ENCODE assay signal across 17 cellular contexts in genomic region chr1:7508052-7508745, GRCh38.
"Had no signal": no experiment of that assay in that cellular context is flagged by ENCODE, and none has a peak within 500 bp of the region (broad histone marks: within the 10 kb centered on the region; RNA-seq: fewer than 3 reads in every experiment).

No MANE protein-coding gene starts in this region.

- H3K9me3 ChIP-seq: right atrium auricular region, tibial nerve, uterus had no signal

- DNase-seq: activated CD4-positive, alpha-beta T cell treated with anti-CD3 and anti-CD28 coated beads, Interleukin-2, amount 50 U/mL, for 4 hours; activated effector memory CD4-positive, alpha-beta T cell treated with anti-CD3 and anti-CD28 coated beads, Interleukin-2, amount 50 U/mL, for 16 hours; activated naive CD4-positive, alpha-beta T cell treated with anti-CD3 and anti-CD28 coated beads, Interleukin-2, amount 50 U/mL, for 16 hours; activated T-cell treated with anti-CD3 and anti-CD28 coated beads, Interleukin-2, amount 50 U/mL, for 72 hours; effector memory CD8-positive, alpha-beta T cell; foreskin fibroblast; islet precursor cell; mesendoderm; naive thymus-derived CD8-positive, alpha-beta T cell; stimulated activated CD4-positive, alpha-beta T cell treated with anti-CD3 and anti-CD28 coated beads, Interleukin-12 subunit alpha, Interleukin-12 subunit beta, amount 100 ng/mL, for 4 hours; stimulated activated CD4-positive, alpha-beta T cell treated with anti-CD3 and anti-CD28 coated beads, Interleukin-1b, Interleukin-23, amount 100 ng/mL, for 48 hours; stimulated activated naive CD8-positive, alpha-beta T cell treated with anti-CD3 and anti-CD28 coated beads, Interleukin-15, Interleukin-2, amounts not matched to agents 100 U/mL and 50 U/mL, for 24 hours; uterus; WERI-Rb-1 had no signal

- H3K27me3 ChIP-seq: right atrium auricular region, tibial nerve, uterus had no signal

- H3K36me3 ChIP-seq: right atrium auricular region, tibial nerve, uterus, WERI-Rb-1 had no signal

- H3K36me3 Mint-ChIP-seq: naive thymus-derived CD8-positive, alpha-beta T cell had no signal

- H3K27ac Mint-ChIP-seq: activated T-cell treated with anti-CD3 and anti-CD28 coated beads, Interleukin-2, amount 50 U/mL, for 72 hours; effector memory CD8-positive, alpha-beta T cell; naive thymus-derived CD8-positive, alpha-beta T cell had no signal

- H3K9me3 Mint-ChIP-seq: activated T-cell treated with anti-CD3 and anti-CD28 coated beads, Interleukin-2, amount 50 U/mL, for 72 hours; effector memory CD8-positive, alpha-beta T cell; naive thymus-derived CD8-positive, alpha-beta T cell had no signal

- H3K4me3 ChIP-seq: right atrium auricular region, tibial nerve, uterus had no signal

- ATAC-seq: activated T-cell treated with anti-CD3 and anti-CD28 coated beads, Interleukin-2, amount 50 U/mL, for 72 hours; effector memory CD8-positive, alpha-beta T cell; left lobe of liver; naive thymus-derived CD8-positive, alpha-beta T cell; stimulated activated naive CD8-positive, alpha-beta T cell treated with anti-CD3 and anti-CD28 coated beads, Interleukin-15, Interleukin-2, amounts not matched to agents 100 U/mL and 50 U/mL, for 24 hours had no signal

- H3K4me1 ChIP-seq: uterus had no signal

- H3K27ac ChIP-seq: tibial nerve, uterus, WERI-Rb-1 had no signal
